Comparison of ENCODE assay signal across 19 cellular contexts in genomic region chr5:2847608-2848007, GRCh38.
A peak's percentile ranks its signal among the peaks of the same experiment; 100 is the strongest.
DNase-seq lines count a peak whose midpoint lies in the region; ATAC-seq, FAIRE-seq and TF ChIP-seq lines count a peak whose summit lies in the region.
"Had no signal": no experiment of that assay in that cellular context is flagged by ENCODE, and none has a peak within 500 bp of the region (broad histone marks: within the 10 kb centered on the region; RNA-seq: fewer than 3 reads in every experiment).

No MANE protein-coding gene starts in this region.

- peaks cover 2% of the 10 kb centered on the region for H3K9me3 Mint-ChIP-seq in activated T-cell treated with anti-CD3 and anti-CD28 coated beads, Interleukin-2, amount 50 U/mL, for 24 hours
- H3K9me3 Mint-ChIP-seq: GM23338 had no signal

- H3K27me3 Mint-ChIP-seq in activated T-cell treated with anti-CD3 and anti-CD28 coated beads, Interleukin-2, amount 50 U/mL, for 24 hours, result no peaks in the 10 kb centered on the region
- H3K27me3 Mint-ChIP-seq: CD4-positive, alpha-beta memory T cell had no signal

- peaks cover 12% of the 10 kb centered on the region for H3K4me1 ChIP-seq in RWPE2 (ENCODE audit: insufficient read depth, poor library complexity, severe bottlenecking)
- no peaks in the 10 kb centered on the region for H3K4me1 ChIP-seq in foreskin keratinocyte
- H3K4me1 ChIP-seq: HAP-1 had no signal

- H3K27ac Mint-ChIP-seq in activated T-cell treated with anti-CD3 and anti-CD28 coated beads, Interleukin-2, amount 50 U/mL, for 24 hours, result no peak overlapping the region
- H3K27ac Mint-ChIP-seq: CD4-positive, alpha-beta memory T cell; GM23338; HFFc6 had no signal

- DNase-seq in RWPE2 (ENCODE audit: low spot score), result no peak
- no peak for DNase-seq in bronchial epithelial cell (ENCODE audit: low read depth)
- peak; percentile 53 to 72 for DNase-seq in foreskin keratinocyte
- no peak for DNase-seq in urothelium cell line (ENCODE audit: low spot score)
- DNase-seq in activated T-cell treated with anti-CD3 and anti-CD28 coated beads, Interleukin-2, amount 50 U/mL, for 24 hours, result no peak
- DNase-seq: C1 segment of cervical spinal cord; Calu3; CD4-positive, alpha-beta memory T cell; COR-L47; DMS53; DMS79 treated with DMSO at 0.1 percent for 48 hours; GF-D8; HFFc6 had no signal

- no peaks in the 10 kb centered on the region for H3K9me3 ChIP-seq in RWPE2 (ENCODE audit: severe bottlenecking)
- H3K9me3 ChIP-seq: HAP-1 had no signal

- no peak overlapping the region for H3K27ac ChIP-seq in RWPE2 (ENCODE audit: poor library complexity, severe bottlenecking)
- H3K27ac ChIP-seq in foreskin keratinocyte, result no peak overlapping the region

- TF ChIP-seq CTCF in RWPE2 (IDR thresholded peaks at IDR 0.05; ENCODE audit: poor library complexity, severe bottlenecking) (no peak), bronchial epithelial cell (IDR thresholded peaks at IDR 0.05; ENCODE audit: insufficient read depth, low read length, severe bottlenecking) (no peak), foreskin keratinocyte (conservative IDR thresholded peaks at IDR 0.05) (peak; percentile 2)

- ATAC-seq in RWPE2 (ENCODE audit: low read depth) (peak; percentile 64), foreskin keratinocyte (peak; percentile 53), esophagus mucosa (no peak), HG03097 (IDR thresholded peaks at IDR 0.05; ENCODE audit: low FRiP score, unreplicated experiment) (no peak)
- ATAC-seq: GM23338 had no signal

- H3K4me3 ChIP-seq in RWPE2 (ENCODE audit: severe bottlenecking), result no peak overlapping the region
- no peak overlapping the region for H3K4me3 ChIP-seq in bronchial epithelial cell (ENCODE audit: low read depth, low read length)
- H3K4me3 ChIP-seq: GM23338, HAP-1 had no signal

- no peaks in the 10 kb centered on the region for H3K4me1 Mint-ChIP-seq in activated T-cell treated with anti-CD3 and anti-CD28 coated beads, Interleukin-2, amount 50 U/mL, for 24 hours (ENCODE audit: low read depth)
- H3K4me1 Mint-ChIP-seq: CD4-positive, alpha-beta memory T cell had no signal

- peaks cover 5% of the 10 kb centered on the region for H3K27me3 ChIP-seq in RWPE2 (ENCODE audit: insufficient read depth, poor library complexity, severe bottlenecking)
- H3K27me3 ChIP-seq in bronchial epithelial cell (ENCODE audit: control insufficient read depth, insufficient read depth, low read length), result no peaks in the 10 kb centered on the region
- no peaks in the 10 kb centered on the region for H3K27me3 ChIP-seq in foreskin keratinocyte

- no peaks in the 10 kb centered on the region for H3K36me3 ChIP-seq in RWPE2 (ENCODE audit: low read depth)
- no peaks in the 10 kb centered on the region for H3K36me3 ChIP-seq in bronchial epithelial cell (ENCODE audit: control insufficient read depth, insufficient read depth, low read length)
- H3K36me3 ChIP-seq: HAP-1 had no signal

- no peaks in the 10 kb centered on the region for H3K36me3 Mint-ChIP-seq in activated T-cell treated with anti-CD3 and anti-CD28 coated beads, Interleukin-2, amount 50 U/mL, for 24 hours (ENCODE audit: low read depth)
- H3K36me3 Mint-ChIP-seq: CD4-positive, alpha-beta memory T cell had no signal

- FAIRE-seq in bronchial epithelial cell (lab: Jason Lieb, UNC) (peak; percentile 83), urothelium cell line (lab: Jason Lieb, UNC) (peak; percentile 61)
- FAIRE-seq: GM12891, GM18507 had no signal

- H3K4me3 Mint-ChIP-seq in activated T-cell treated with anti-CD3 and anti-CD28 coated beads, Interleukin-2, amount 50 U/mL, for 24 hours, result no peak overlapping the region
- H3K4me3 Mint-ChIP-seq: CD4-positive, alpha-beta memory T cell; GM23338; HFFc6 had no signal

Comparison
In these comparisons a context has a peak if more than half of its experiments do, and no peak if none do; other contexts are left out.
1. ATAC-seq: peak in RWPE2 (single experiment) and foreskin keratinocyte (single experiment); none in esophagus mucosa (single experiment) and HG03097 (single experiment).
2. DNase-seq: peak in foreskin keratinocyte (2 of 2); none in RWPE2 (single experiment), bronchial epithelial cell (single experiment), urothelium cell line (single experiment) and activated T-cell treated with anti-CD3 and anti-CD28 coated beads, Interleukin-2, amount 50 U/mL, for 24 hours (single experiment).